8 cellular contexts compared by ENCODE assay signal in the genomic region with DNA sequence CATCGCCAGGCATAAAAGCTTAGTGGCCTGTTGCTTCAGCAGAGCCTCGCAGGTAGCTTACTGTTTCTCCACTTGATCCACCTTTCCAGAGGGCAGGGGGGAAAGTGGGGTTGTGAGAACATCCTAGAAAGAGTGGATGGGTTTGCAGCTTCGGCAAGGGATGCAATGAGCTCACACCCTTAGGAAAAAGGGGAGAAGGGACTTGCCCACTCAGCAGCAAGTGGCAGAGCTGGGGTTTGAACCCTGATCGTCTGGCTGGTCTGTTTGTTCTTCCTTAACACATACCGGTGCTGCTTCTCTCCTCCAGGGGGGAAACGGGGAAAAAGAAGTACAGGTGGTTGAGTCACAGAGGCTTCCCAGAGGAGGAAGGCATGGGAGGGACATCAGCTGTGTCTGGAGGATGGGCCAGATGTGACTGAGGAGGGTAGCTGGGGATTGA. TPM values are rescaled to one million over a fixed set of nuclear protein-coding genes. Genes with fewer than 3 reads are reported as not detected.
DNase-seq lines count a peak whose midpoint lies in the region; ATAC-seq and TF ChIP-seq lines count a peak whose summit lies in the region.

No MANE protein-coding gene starts in this region.

- peaks cover 57% of the 10 kb centered on the region for H3K79me2 ChIP-seq in Loucy (ENCODE audit: insufficient read depth, low read length)

- no peaks in the 10 kb centered on the region for H3F3A ChIP-seq in Loucy (ENCODE audit: low read depth)

- intact Hi-C loops in Caco-2 (cut with micrococcal nuclease; ENCODE audit: unreplicated experiment), result no loop called here

- H3K9me2 ChIP-seq in Loucy (replicated peaks; ENCODE audit: low read depth, low read length), result no peaks in the 10 kb centered on the region

- H3K4me1 ChIP-seq in Caco-2 (peaks cover 7% of the 10 kb centered on the region; the same call in 1 of the 2 replicates), Loucy (ENCODE audit: insufficient read depth, low read length, poor library complexity, severe bottlenecking) (peaks cover 44% of the 10 kb centered on the region), muscle layer of duodenum (ENCODE audit: control insufficient read depth in 1 of 2, insufficient read depth in 2 of 2, low read length in 2 of 2) (peaks cover 7 to 46% of the 10 kb centered on the region in 2 donors)

- H3K27me3 ChIP-seq in Caco-2 (replicated peaks; ENCODE audit: control insufficient read depth, insufficient read depth, low read length) (no peaks in the 10 kb centered on the region), Loucy (ENCODE audit: insufficient read depth, low read length, poor library complexity, severe bottlenecking) (no peaks in the 10 kb centered on the region), muscle layer of duodenum (ENCODE audit: low read depth, low read length) (no peaks in the 10 kb centered on the region)

- peak overlapping the region; percentile 51 for H3K27ac ChIP-seq in muscle layer of duodenum (ENCODE audit: low read length)

- H3K9me3 Mint-ChIP-seq in Caco-2 (ENCODE audit: unreplicated experiment), result no peaks in the 10 kb centered on the region

- no peaks in the 10 kb centered on the region for H3K36me3 ChIP-seq in Caco-2 (ENCODE audit: control insufficient read depth, insufficient read depth, low read length)
- no peaks in the 10 kb centered on the region for H3K36me3 ChIP-seq in Loucy (ENCODE audit: insufficient read depth, low read length)
- no peaks in the 10 kb centered on the region for H3K36me3 ChIP-seq in muscle layer of duodenum (ENCODE audit: control insufficient read depth in 1 of 2, insufficient read depth in 2 of 2, low read length in 2 of 2)

- CTCF ChIA-PET in Caco-2 (lab: Charles Lee), result no interaction called here
- CTCF ChIA-PET in HEK293T (lab: Yijun Ruan, JAX), result interaction anchor here (0.6 to 1.1 kb wide), 4 partner anchors 20 to 94 kb away, joined by 3 to 4 read pairs (median 4); no protein-coding TSS in a partner anchor

- peak overlapping the region; percentile 75 for H3K4me3 Mint-ChIP-seq in Caco-2 (ENCODE audit: unreplicated experiment)

- ATAC-seq in GM18505 (IDR thresholded peaks at IDR 0.05; ENCODE audit: unreplicated experiment), result no peak

- TF ChIP-seq CTCF in Caco-2 (IDR thresholded peaks at IDR 0.05; ENCODE audit: insufficient read depth in 1 of 2, low read depth in 1 of 2, low read length in 1 of 2, severe bottlenecking in 1 of 2, unreplicated experiment in 1 of 2), result no peak
- no peak for TF ChIP-seq CTCF in Loucy (conservative IDR thresholded peaks at IDR 0.05; ENCODE audit: low read length)
- TF ChIP-seq CTCF in choroid plexus epithelial cell (conservative IDR thresholded peaks at IDR 0.05; ENCODE audit: low read depth, low read length), result no peak
- TF ChIP-seq CTCF in GM10266 (IDR thresholded peaks at IDR 0.05; ENCODE audit: control insufficient read depth, insufficient read depth, low read depth, missing control alignments), result no peak

- H3K9ac ChIP-seq in Loucy (ENCODE audit: low read depth, low read length, poor library complexity, severe bottlenecking), result peak overlapping the region; percentile 86

- no peaks in the 10 kb centered on the region for H3K27me3 Mint-ChIP-seq in Caco-2 (ENCODE audit: insufficient read depth, unreplicated experiment)

- H4K20me1 ChIP-seq in Loucy (ENCODE audit: insufficient read depth, low read length, poor library complexity, severe bottlenecking), result peaks cover 47% of the 10 kb centered on the region

- no peak for TF ChIP-seq POLR2A in GM18505 (IDR thresholded peaks at IDR 0.05; ENCODE audit: borderline replicate concordance, extremely low read depth, insufficient read depth, insufficient read length)

- H3K36me3 Mint-ChIP-seq in Caco-2 (ENCODE audit: insufficient read depth, unreplicated experiment), result peaks cover 10% of the 10 kb centered on the region

- H3K4me1 Mint-ChIP-seq in Caco-2 (ENCODE audit: low read depth, unreplicated experiment), result peaks cover 7% of the 10 kb centered on the region

- POLR2A ChIA-PET in Caco-2 (lab: Charles Lee) (no interaction called here), HEK293T (lab: Yijun Ruan, JAX) (interaction anchor here (0.7 to 0.8 kb wide), 3 partner anchors 10 to 51 kb away, joined by 3 read pairs; partner anchors contain the start of gene SLC25A33)

- BruUV-seq in Caco-2 (replicated peaks; lab: Mats Ljungman, UMichigan), result no TSS peak

- DNase-seq in Caco-2, result no peak
- DNase-seq in choroid plexus epithelial cell (ENCODE audit: low read depth), result no peak
- DNase-seq in NK-92 treated with Interleukin-12 subunit alpha and Interleukin-12 subunit beta, amount 100 ng/mL, for 24 hours (lab: John Stamatoyannopoulos, UW), result no peak
- DNase-seq in HEK293T (ENCODE audit: extremely low spot score), result no peak
- DNase-seq in GM10266 (ENCODE audit: extremely low spot score), result no peak

- no peak overlapping the region for H3K27ac Mint-ChIP-seq in Caco-2 (ENCODE audit: unreplicated experiment)

- H2AFZ ChIP-seq in Loucy (ENCODE audit: low read length), result 0 out of 2 replicates have a peak overlapping the region, but pooled peaks have one; percentile 84

- H3K4me2 ChIP-seq in Loucy (ENCODE audit: low read depth, low read length, poor library complexity, severe bottlenecking), result peak overlapping the region; percentile 90

- H3K4me3 ChIP-seq in Caco-2 (ENCODE audit: low read depth, low read length) (peak overlapping the region; percentile 47), Loucy (ENCODE audit: low read length, poor library complexity, severe bottlenecking) (peak overlapping the region; percentile 96), choroid plexus epithelial cell (ENCODE audit: low read depth, low read length) (peak overlapping the region; percentile 62), muscle layer of duodenum (ENCODE audit: low read depth in 1 of 2, low read length in 2 of 2) (peak overlapping the region; percentile 65 to 77)

- no peaks in the 10 kb centered on the region for H3K9me3 ChIP-seq in Caco-2
- H3K9me3 ChIP-seq in Loucy (ENCODE audit: insufficient read depth, low read depth, low read length), result no peaks in the 10 kb centered on the region
- H3K9me3 ChIP-seq in muscle layer of duodenum (ENCODE audit: control insufficient read depth in 1 of 2, low read length in 2 of 2), result no peaks in the 10 kb centered on the region

TF ChIP-seq in HEK293T, 16 proteins besides CTCF, POLR2A, EP300 and RAD21:
- TF ChIP-seq FOXK2 (IDR thresholded peaks at IDR 0.05), result no peak
- no peak for TF ChIP-seq ARNT (IDR thresholded peaks at IDR 0.05)
- TF ChIP-seq CTBP1 (IDR thresholded peaks at IDR 0.05; ENCODE audit: borderline replicate concordance), result no peak
- no peak for TF ChIP-seq NFRKB (IDR thresholded peaks at IDR 0.05)
- TF ChIP-seq FOXM1 (IDR thresholded peaks at IDR 0.05; ENCODE audit: borderline replicate concordance), result no peak
- TF ChIP-seq FOXA1 (IDR thresholded peaks at IDR 0.05), result no peak
- TF ChIP-seq SUZ12 (IDR thresholded peaks at IDR 0.05), result no peak
- no peak for TF ChIP-seq BHLHE40 (IDR thresholded peaks at IDR 0.05; ENCODE audit: borderline replicate concordance)
- no peak for TF ChIP-seq SP1 (IDR thresholded peaks at IDR 0.05)
- TF ChIP-seq PKNOX1 (IDR thresholded peaks at IDR 0.05), result no peak
- TF ChIP-seq HDGF (IDR thresholded peaks at IDR 0.05; ENCODE audit: borderline replicate concordance), result no peak
- no peak for TF ChIP-seq LEF1 (IDR thresholded peaks at IDR 0.05; ENCODE audit: borderline replicate concordance)
- no peak for TF ChIP-seq ZNF384 (IDR thresholded peaks at IDR 0.05)
- no peak for TF ChIP-seq ELF4 (IDR thresholded peaks at IDR 0.05)
- TF ChIP-seq L3MBTL2 (conservative IDR thresholded peaks at IDR 0.05), result no peak
- no peak for TF ChIP-seq TARDBP (IDR thresholded peaks at IDR 0.05)
TF ChIP-seq in HEK293T: peak in this region for 0.

RNA-seq across cellular contexts. Expression of gene TMEM201, which starts 1.0 kb away (rescaled TPM):
- 27.2 and 28.2 TPM in 2 replicates for total RNA-seq in Caco-2 (2022)

RNA-seq across cellular contexts. Expression of gene SLC25A33, which starts 50.5 kb away (rescaled TPM):
- 9.9 and 11.2 TPM in 2 replicates for total RNA-seq in Caco-2 (2022)
